In genomic region chr13:41528021-41528420, GRCh38 we compare ENCODE assay signal across 29 cellular contexts.
"Had no signal": no experiment of that assay in that cellular context is flagged by ENCODE, and none has a peak within 500 bp of the region (broad histone marks: within the 10 kb centered on the region; RNA-seq: fewer than 3 reads in every experiment).

No MANE protein-coding gene starts in this region.

- H3K36me3 Mint-ChIP-seq: activated naive CD4-positive, alpha-beta T cell treated with anti-CD3 and anti-CD28 coated beads, Interleukin-2, amount 10 ng/mL, durations not matched to agents 7 days and 5 days; activated naive CD8-positive, alpha-beta T cell treated with anti-CD3 and anti-CD28 coated beads, Interleukin-2, amount 10 ng/mL, durations not matched to agents 7 days and 5 days; brain had no signal

- ATAC-seq: activated CD4-positive, alpha-beta T cell treated with anti-CD3 and anti-CD28 coated beads for 36 hours; activated CD8-positive, alpha-beta T cell treated with anti-CD3 and anti-CD28 coated beads for 36 hours; activated naive CD4-positive, alpha-beta T cell treated with anti-CD3 and anti-CD28 coated beads, Interleukin-2, amount 50 U/mL, for 72 hours; activated T-cell treated with anti-CD3 and anti-CD28 coated beads, Interleukin-2, amount 50 U/mL, for 72 hours; esophagus mucosa had no signal

- H3K4me3 ChIP-seq: ascending aorta, breast epithelium, cardiac muscle cell, coronary artery, dorsolateral prefrontal cortex had no signal

- H3K4me1 Mint-ChIP-seq: activated CD4-positive, alpha-beta T cell treated with anti-CD3 and anti-CD28 coated beads for 36 hours; activated CD4-positive, alpha-beta T cell treated with anti-CD3 and anti-CD28 coated beads, Interleukin-2, amount 10 ng/mL, durations not matched to agents 7 days and 5 days; activated naive CD4-positive, alpha-beta T cell treated with anti-CD3 and anti-CD28 coated beads, Interleukin-2, amount 10 ng/mL, durations not matched to agents 7 days and 5 days; activated naive CD8-positive, alpha-beta T cell treated with anti-CD3 and anti-CD28 coated beads, Interleukin-2, amount 10 ng/mL, durations not matched to agents 7 days and 5 days had no signal

- H3K36me3 ChIP-seq: ascending aorta, breast epithelium, cardiac muscle cell had no signal

- H3K27me3 ChIP-seq: ascending aorta, breast epithelium, cardiac muscle cell, dorsolateral prefrontal cortex had no signal

- H3K9me3 ChIP-seq: ascending aorta, breast epithelium had no signal

- H3K9me3 Mint-ChIP-seq: activated CD4-positive, alpha-beta T cell treated with anti-CD3 and anti-CD28 coated beads, Interleukin-2, amount 10 ng/mL, durations not matched to agents 7 days and 5 days; activated CD8-positive, alpha-beta T cell treated with anti-CD3 and anti-CD28 coated beads for 36 hours; activated naive CD4-positive, alpha-beta T cell treated with anti-CD3 and anti-CD28 coated beads, Interleukin-2, amount 10 ng/mL, durations not matched to agents 7 days and 5 days; activated T-cell treated with anti-CD3 and anti-CD28 coated beads, Interleukin-2, amount 50 U/mL, for 24 hours; brain; dendritic cell treated with granulocyte-macrophage colony-stimulating factor and Interleukin-4, amounts not matched to agents 40 ng/mL and 50 ng/mL, for 4 days; endodermal cell had no signal

- H3K27ac ChIP-seq: ascending aorta, breast epithelium, cardiac muscle cell, coronary artery, dorsolateral prefrontal cortex had no signal

- H3K4me3 Mint-ChIP-seq: activated CD4-positive, alpha-beta T cell treated with anti-CD3 and anti-CD28 coated beads for 36 hours; activated CD4-positive, alpha-beta T cell treated with anti-CD3 and anti-CD28 coated beads, Interleukin-2, amount 10 ng/mL, durations not matched to agents 7 days and 5 days; activated CD8-positive, alpha-beta T cell treated with anti-CD3 and anti-CD28 coated beads for 36 hours; activated naive CD4-positive, alpha-beta T cell treated with anti-CD3 and anti-CD28 coated beads, Interleukin-2, amount 10 ng/mL, durations not matched to agents 7 days and 5 days; activated naive CD8-positive, alpha-beta T cell treated with anti-CD3 and anti-CD28 coated beads, Interleukin-2, amount 10 ng/mL, durations not matched to agents 7 days and 5 days; activated T-cell treated with anti-CD3 and anti-CD28 coated beads, Interleukin-2, amount 50 U/mL, for 24 hours; activated T-cell treated with anti-CD3 and anti-CD28 coated beads, Interleukin-2, amount 50 U/mL, for 72 hours; brain; dendritic cell treated with granulocyte-macrophage colony-stimulating factor and Interleukin-4, amounts not matched to agents 40 ng/mL and 50 ng/mL, for 4 days; endodermal cell had no signal

- H3K27ac Mint-ChIP-seq: activated CD4-positive, alpha-beta T cell treated with anti-CD3 and anti-CD28 coated beads for 36 hours; activated CD4-positive, alpha-beta T cell treated with anti-CD3 and anti-CD28 coated beads, Interleukin-2, amount 10 ng/mL, durations not matched to agents 7 days and 5 days; activated CD8-positive, alpha-beta T cell treated with anti-CD3 and anti-CD28 coated beads for 36 hours; activated naive CD4-positive, alpha-beta T cell treated with anti-CD3 and anti-CD28 coated beads, Interleukin-2, amount 10 ng/mL, durations not matched to agents 7 days and 5 days; activated naive CD8-positive, alpha-beta T cell treated with anti-CD3 and anti-CD28 coated beads, Interleukin-2, amount 10 ng/mL, durations not matched to agents 7 days and 5 days; activated T-cell treated with anti-CD3 and anti-CD28 coated beads, Interleukin-2, amount 50 U/mL, for 24 hours; activated T-cell treated with anti-CD3 and anti-CD28 coated beads, Interleukin-2, amount 50 U/mL, for 72 hours; brain; dendritic cell treated with granulocyte-macrophage colony-stimulating factor and Interleukin-4, amounts not matched to agents 40 ng/mL and 50 ng/mL, for 4 days; endodermal cell had no signal

- H3K27me3 Mint-ChIP-seq: activated CD4-positive, alpha-beta T cell treated with anti-CD3 and anti-CD28 coated beads for 36 hours; activated CD4-positive, alpha-beta T cell treated with anti-CD3 and anti-CD28 coated beads, Interleukin-2, amount 10 ng/mL, durations not matched to agents 7 days and 5 days; activated CD8-positive, alpha-beta T cell treated with anti-CD3 and anti-CD28 coated beads for 36 hours; activated T-cell treated with anti-CD3 and anti-CD28 coated beads, Interleukin-2, amount 50 U/mL, for 24 hours; brain; dendritic cell treated with granulocyte-macrophage colony-stimulating factor and Interleukin-4, amounts not matched to agents 40 ng/mL and 50 ng/mL, for 4 days had no signal

- DNase-seq: activated CD4-positive, alpha-beta T cell treated with anti-CD3 and anti-CD28 coated beads for 36 hours; activated CD4-positive, alpha-beta T cell treated with anti-CD3 and anti-CD28 coated beads, Interleukin-2, amount 10 ng/mL, durations not matched to agents 7 days and 5 days; activated CD4-positive, alpha-beta T cell treated with anti-CD3 and anti-CD28 coated beads, Interleukin-2, amount 50 U/mL, for 48 hours; activated CD4-positive, CD25-positive, alpha-beta regulatory T cell; activated CD4-positive, CD25-positive, alpha-beta regulatory T cell treated with anti-CD3 and anti-CD28 coated beads, Interleukin-2, amount 50 U/mL, for 72 hours; activated CD8-positive, alpha-beta memory T cell treated with anti-CD3 and anti-CD28 coated beads, Interleukin-2, amount 50 U/mL, for 48 hours; activated CD8-positive, alpha-beta T cell treated with anti-CD3 and anti-CD28 coated beads for 36 hours; activated gamma-delta T cell; activated naive CD4-positive, alpha-beta T cell; activated naive CD4-positive, alpha-beta T cell treated with anti-CD3 and anti-CD28 coated beads, Interleukin-2, amount 10 ng/mL, durations not matched to agents 7 days and 5 days; activated naive CD8-positive, alpha-beta T cell treated with anti-CD3 and anti-CD28 coated beads, Interleukin-2, amount 10 ng/mL, durations not matched to agents 7 days and 5 days; activated T-cell treated with anti-CD3 and anti-CD28 coated beads for 4 hours; activated T-cell treated with anti-CD3 and anti-CD28 coated beads, Interleukin-2, amount 50 U/mL, for 24 hours; activated T-cell treated with anti-CD3 and anti-CD28 coated beads, Interleukin-2, amount 50 U/mL, for 72 hours; central memory CD4-positive, alpha-beta T cell; dorsolateral prefrontal cortex; effector memory CD4-positive, alpha-beta T cell; endodermal cell; foreskin fibroblast; T-helper 2 cell had no signal

- H3K4me1 ChIP-seq: ascending aorta, breast epithelium had no signal

- FAIRE-seq: frontal cortex had no signal
